Comparison of ENCODE assay signal across 29 cellular contexts in the genomic region with DNA sequence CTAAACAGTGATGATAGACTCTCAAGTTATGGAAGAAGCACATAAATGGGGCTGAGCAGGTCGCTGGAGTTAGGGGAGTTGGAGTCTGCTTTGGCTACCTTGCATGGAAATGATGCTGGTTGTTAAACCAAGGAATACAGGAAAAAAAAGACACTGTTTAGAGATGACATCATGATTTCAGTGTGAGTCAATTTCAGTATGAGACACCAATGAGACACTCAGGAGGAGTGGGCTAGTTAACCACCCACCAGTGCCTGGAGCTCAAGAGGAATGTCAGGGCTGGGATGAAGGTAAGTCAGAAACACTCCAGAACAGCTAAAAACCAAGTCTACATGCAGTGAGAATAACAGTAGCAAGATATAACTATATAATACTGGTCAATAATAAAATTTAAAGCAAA.
"Had no signal": no experiment of that assay in that cellular context is flagged by ENCODE, and none has a peak within 500 bp of the region (broad histone marks: within the 10 kb centered on the region; RNA-seq: fewer than 3 reads in every experiment).

No MANE protein-coding gene starts in this region.

- DNase-seq: natural killer cell; occipital lobe; ovary; posterior cingulate gyrus; psoas muscle; right cardiac atrium; spleen; stimulated activated CD4-positive, alpha-beta T cell treated with anti-CD3 and anti-CD28 coated beads, Interleukin-12 subunit alpha, Interleukin-12 subunit beta, amount 100 ng/mL, for 4 hours; stimulated activated CD4-positive, alpha-beta T cell treated with anti-CD3 and anti-CD28 coated beads, Interleukin-1b, Interleukin-23, amount 100 ng/mL, for 48 hours; stimulated activated CD4-positive, alpha-beta T cell treated with anti-CD3 and anti-CD28 coated beads, Interleukin-4, amount 100 ng/mL, for 1 hour; stimulated activated CD4-positive, alpha-beta T cell treated with anti-CD3 and anti-CD28 coated beads, Interleukin-4, amount 100 ng/mL, for 4 hours; stimulated activated CD8-positive, alpha-beta memory T cell treated with anti-CD3 and anti-CD28 coated beads, Interleukin-4, amount 100 ng/mL, for 48 hours; stimulated activated naive CD4-positive, alpha-beta T cell; stimulated activated naive CD8-positive, alpha-beta T cell treated with anti-CD3 and anti-CD28 coated beads, Interleukin-15, amount 100 ng/mL, for 72 hours; stimulated activated naive CD8-positive, alpha-beta T cell treated with anti-CD3 and anti-CD28 coated beads, Interleukin-15, Interleukin-2, amounts not matched to agents 100 U/mL and 50 U/mL, for 24 hours; substantia nigra; testis; tibial artery; transverse colon; upper lobe of left lung had no signal

- H3K4me1 ChIP-seq: parathyroid adenoma, psoas muscle, spleen, suprapubic skin, testis, tibial artery, transverse colon, upper lobe of left lung, vagina had no signal

- ATAC-seq: natural killer cell; psoas muscle; right cardiac atrium; sciatic nerve; stimulated activated memory B cell treated with anti-CD40 and anti-IgM and Interleukin-4, amounts not matched to agents 10 μg/mL and 1 μg/mL and 100 μg/mL, for 72 hours; stimulated activated naive CD8-positive, alpha-beta T cell treated with anti-CD3 and anti-CD28 coated beads, Interleukin-15, amount 100 ng/mL, for 72 hours; stimulated activated naive CD8-positive, alpha-beta T cell treated with anti-CD3 and anti-CD28 coated beads, Interleukin-15, Interleukin-2, amounts not matched to agents 100 U/mL and 50 U/mL, for 24 hours had no signal

- H3K27me3 ChIP-seq: neural progenitor cell, ovary, spleen, suprapubic skin, testis, tibial artery, transverse colon, upper lobe of left lung, vagina had no signal

- H3K4me2 ChIP-seq: neural progenitor cell, smooth muscle cell had no signal

- H3K4me3 ChIP-seq: neural progenitor cell, ovary, psoas muscle, skin epidermis, smooth muscle cell, spleen, suprapubic skin, testis, tibial artery, transverse colon, upper lobe of left lung, vagina had no signal

- H2AFZ ChIP-seq: neural progenitor cell, parathyroid adenoma had no signal

- H3K27ac ChIP-seq: neural progenitor cell, ovary, parathyroid adenoma, psoas muscle, skin epidermis, spleen, suprapubic skin, testis, tibial artery, transverse colon, upper lobe of left lung, vagina had no signal

- H3K9me3 ChIP-seq: ovary, psoas muscle, spleen, suprapubic skin, testis, tibial artery, transverse colon, upper lobe of left lung, vagina had no signal

- H3K9ac ChIP-seq: neural progenitor cell, parathyroid adenoma had no signal

- H3K79me2 ChIP-seq: parathyroid adenoma had no signal

- FAIRE-seq: urothelium cell line had no signal

- H3K36me3 ChIP-seq: neural progenitor cell, ovary, spleen, suprapubic skin, tibial artery, transverse colon, upper lobe of left lung, vagina had no signal
